Comparison of ENCODE assay signal across 17 cellular contexts in genomic region chr14:60179296-60179924, GRCh38. TPM values are rescaled to one million over a fixed set of nuclear protein-coding genes. Genes with fewer than 3 reads are reported as not detected.
DNase-seq lines count a peak whose midpoint lies in the region; ATAC-seq, FAIRE-seq and TF ChIP-seq lines count a peak whose summit lies in the region.
"Had no signal": no experiment of that assay in that cellular context is flagged by ENCODE, and none has a peak within 500 bp of the region (broad histone marks: within the 10 kb centered on the region; RNA-seq: fewer than 3 reads in every experiment).

No MANE protein-coding gene starts in this region.

- H3K4me3 ChIP-seq in AG04450 (ENCODE audit: low read depth, low read length) (no peak overlapping the region), astrocyte (ENCODE audit: insufficient read depth, low read depth, low read length) (no peak overlapping the region), mucosa of descending colon (no peak overlapping the region)
- H3K4me3 ChIP-seq: BLaER1, lung had no signal

- ATAC-seq in mucosa of descending colon: peak; percentile 45
- ATAC-seq: sciatic nerve had no signal

- no peak for TF ChIP-seq CTCF in AG04450 (IDR thresholded peaks at IDR 0.05; ENCODE audit: low read depth, low read length)
- no peak for TF ChIP-seq CTCF in astrocyte (IDR thresholded peaks at IDR 0.05; ENCODE audit: insufficient read depth, low read depth, low read length)
- no peak for TF ChIP-seq CTCF in mucosa of descending colon (IDR thresholded peaks at IDR 0.05)

- H3K27ac Mint-ChIP-seq in astrocyte (ENCODE audit: unreplicated experiment): peak overlapping the region; percentile 13
- H3K27ac Mint-ChIP-seq: H9 had no signal

- H3K4me3 Mint-ChIP-seq in astrocyte (ENCODE audit: unreplicated experiment): no peak overlapping the region
- H3K4me3 Mint-ChIP-seq: H9 had no signal

- no peaks in the 10 kb centered on the region for H3K36me3 Mint-ChIP-seq in astrocyte (ENCODE audit: low read depth, unreplicated experiment)

- intact Hi-C loops in mucosa of descending colon (cut with DNase I, micrococcal nuclease): loop anchor here in 1 of 2 donors (10.0 kb wide), 1 partner anchor 115 kb away; no protein-coding TSS in a partner anchor

- H3K79me2 ChIP-seq in astrocyte (ENCODE audit: insufficient read depth, low read length): no peaks in the 10 kb centered on the region

- H3K27me3 Mint-ChIP-seq in astrocyte (ENCODE audit: low read depth, unreplicated experiment): no peaks in the 10 kb centered on the region

- CTCF ChIA-PET in AG04450 (lab: Charles Lee): interaction anchor here (8.4 to 10.4 kb wide), 2 partner anchors 113 to 215 kb away, joined by 169 to 188 read pairs; no protein-coding TSS in a partner anchor

- H3K4me1 Mint-ChIP-seq in astrocyte (ENCODE audit: low read depth, unreplicated experiment): peaks cover 7% of the 10 kb centered on the region

- DNase-seq in AG04450 (ENCODE audit: low read depth, low spot score) (peak; percentile 11), HCEC 1CT (peak; percentile 32), astrocyte (ENCODE audit: low read depth) (peak; percentile 53), mucosa of descending colon (no peak), medulla oblongata (ENCODE audit: extremely low spot score) (no peak), middle frontal gyrus (ENCODE audit: extremely low spot score, low spot score) (no peak), pons (ENCODE audit: low spot score) (no peak)
- no peak for DNase-seq in activated naive CD4-positive, alpha-beta T cell (lab: John Stamatoyannopoulos, UW)
- DNase-seq: activated effector memory CD4-positive, alpha-beta T cell treated with anti-CD3 and anti-CD28 coated beads, Interleukin-2, amount 50 U/mL, for 16 hours; dermis blood vessel endothelial cell; H9; NCI-H2029; stimulated activated CD4-positive, alpha-beta T cell treated with anti-CD3 and anti-CD28 coated beads, Interleukin-4, amount 100 ng/mL, for 4 hours had no signal

- H2AFZ ChIP-seq in astrocyte (ENCODE audit: low read depth, low read length): no peak overlapping the region

- H3K4me1 ChIP-seq in astrocyte (ENCODE audit: insufficient read depth, low read length) (peaks cover 5% of the 10 kb centered on the region), mucosa of descending colon (ENCODE audit: low read depth) (no peaks in the 10 kb centered on the region)
- H3K4me1 ChIP-seq: BLaER1 had no signal

- FAIRE-seq in astrocyte (lab: Jason Lieb, UNC): peak; percentile 32
- FAIRE-seq: RCC 7860 had no signal

- POLR2A ChIA-PET in AG04450 (lab: Yijun Ruan, JAX): no interaction called here

- no peaks in the 10 kb centered on the region for H4K20me1 ChIP-seq in astrocyte (ENCODE audit: insufficient read depth, low read length)
- H4K20me1 ChIP-seq: BLaER1 had no signal

- H3K9me3 ChIP-seq in AG04450 (ENCODE audit: control insufficient read depth, insufficient read depth, low read length) (no peaks in the 10 kb centered on the region), astrocyte (ENCODE audit: insufficient read depth, low read depth, low read length) (no peaks in the 10 kb centered on the region), mucosa of descending colon (no peaks in the 10 kb centered on the region)

- peak overlapping the region; percentile 41 for H3K27ac ChIP-seq in AG04450 (ENCODE audit: low read depth, low read length)
- peak overlapping the region; percentile 36 for H3K27ac ChIP-seq in astrocyte (ENCODE audit: low read depth, low read length)
- H3K27ac ChIP-seq: BLaER1 had no signal

- H3K36me3 ChIP-seq in astrocyte (ENCODE audit: insufficient read depth, low read length) (no peaks in the 10 kb centered on the region), mucosa of descending colon (ENCODE audit: low read depth) (no peaks in the 10 kb centered on the region)
- H3K36me3 ChIP-seq: BLaER1 had no signal

- H3K9ac ChIP-seq in astrocyte (ENCODE audit: low read length): no peak overlapping the region
- H3K9ac ChIP-seq: BLaER1 had no signal

- peak overlapping the region; percentile 16 for H3K4me2 ChIP-seq in astrocyte (ENCODE audit: low read length)
- H3K4me2 ChIP-seq: BLaER1 had no signal

- H3K9me3 Mint-ChIP-seq in astrocyte (ENCODE audit: unreplicated experiment): no peaks in the 10 kb centered on the region

- H3K27me3 ChIP-seq in AG04450 (ENCODE audit: control insufficient read depth, insufficient read depth, low read length) (no peaks in the 10 kb centered on the region), astrocyte (ENCODE audit: insufficient read depth, low read length) (peaks cover 2% of the 10 kb centered on the region)
- H3K27me3 ChIP-seq: BLaER1 had no signal

RNA-seq across cellular contexts. Expression of gene DHRS7, which starts 14.2 kb away (rescaled TPM):
- polyA plus RNA-seq in AG04450 (2011; rRNA removed): 51.3 and 73.1 TPM in 2 replicates
- polyA minus RNA-seq in AG04450 (2011; rRNA and poly(A)+ RNA removed): 17.3 and 22.9 TPM in 2 replicates
- total RNA-seq in astrocyte (57.3 and 62.5 TPM in 2 replicates), mucosa of descending colon (10 to 100 TPM; 63.4 to 96.3 (median 83.5) TPM)

Comparison
In these comparisons a context has a peak if more than half of its experiments do, and no peak if none do; other contexts are left out.
1. DNase-seq: peak in AG04450 (single experiment), HCEC 1CT (single experiment) and astrocyte (single experiment); none in mucosa of descending colon (0 of 3), medulla oblongata (single experiment), middle frontal gyrus (single experiment), activated naive CD4-positive, alpha-beta T cell (0 of 4) and pons (single experiment).